ENCODE assay signal across 16 cellular contexts in the genomic region with DNA sequence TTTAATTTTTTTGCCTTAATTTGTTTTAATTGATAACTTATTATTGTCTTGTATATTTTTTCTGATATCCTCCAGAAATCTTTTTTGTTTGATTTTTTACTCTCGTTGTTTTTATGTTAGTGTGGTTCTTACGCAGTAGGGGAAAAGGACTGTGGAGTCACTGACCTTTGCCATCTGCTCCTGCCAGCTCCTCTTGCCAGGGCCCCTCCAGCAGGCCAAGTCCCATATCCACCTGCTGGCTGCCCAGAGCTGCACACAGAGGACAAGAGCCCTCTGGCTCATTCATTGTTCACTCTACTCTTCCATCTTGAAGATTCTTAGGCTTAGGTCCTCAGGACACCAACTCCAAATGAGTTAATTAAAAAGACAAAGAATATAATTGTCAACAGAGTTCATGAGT.
DNase-seq lines count a peak whose midpoint lies in the region; ATAC-seq and TF ChIP-seq lines count a peak whose summit lies in the region.
"Had no signal": no experiment of that assay in that cellular context is flagged by ENCODE, and none has a peak within 500 bp of the region (broad histone marks: within the 10 kb centered on the region; RNA-seq: fewer than 3 reads in every experiment).

No MANE protein-coding gene starts in this region.

- no peak overlapping the region for H3K18ac ChIP-seq in mesendoderm (ENCODE audit: low read length)

- H3K36me3 ChIP-seq in neural progenitor cell (no peaks in the 10 kb centered on the region), mesendoderm (ENCODE audit: control insufficient read depth, insufficient read depth, low read length) (no peaks in the 10 kb centered on the region)
- H3K36me3 ChIP-seq: HAP-1 had no signal

- H3K27ac ChIP-seq in neural progenitor cell (no peak overlapping the region), mesendoderm (ENCODE audit: low read depth, low read length) (no peak overlapping the region)

- TF ChIP-seq CTCF in epithelial cell of proximal tubule (conservative IDR thresholded peaks at IDR 0.05; ENCODE audit: low read depth, low read length) (peak; percentile 13), neural progenitor cell (IDR thresholded peaks at IDR 0.05) (no peak)

- no peak overlapping the region for H3K4me3 Mint-ChIP-seq in central memory CD8-positive, alpha-beta T cell
- H3K4me3 Mint-ChIP-seq in neural progenitor cell: no peak overlapping the region
- H3K4me3 Mint-ChIP-seq: CD4-positive, alpha-beta memory T cell; HFFc6 had no signal

- H3K27me3 ChIP-seq in neural progenitor cell (no peaks in the 10 kb centered on the region), mesendoderm (ENCODE audit: insufficient read depth, low read length, poor library complexity) (no peaks in the 10 kb centered on the region)

- WGBS in mesendoderm (ENCODE audit: extremely low coverage, insufficient coverage, low lambda C conversion rate): no CpG with 5 or more reads among the region's 2 CpGs

- H3K9me3 Mint-ChIP-seq in central memory CD8-positive, alpha-beta T cell: no peaks in the 10 kb centered on the region
- H3K9me3 Mint-ChIP-seq in neural progenitor cell: peaks cover 2% of the 10 kb centered on the region

- H3K79me2 ChIP-seq in neural progenitor cell (ENCODE audit: low read depth) (no peaks in the 10 kb centered on the region), mesendoderm (ENCODE audit: control insufficient read depth, insufficient read depth, low read length) (no peaks in the 10 kb centered on the region)

- no peaks in the 10 kb centered on the region for H3F3A ChIP-seq in neural progenitor cell (ENCODE audit: low read depth)

- H3K79me1 ChIP-seq in mesendoderm (ENCODE audit: low read length): no peaks in the 10 kb centered on the region

- no peak overlapping the region for H3K23ac ChIP-seq in mesendoderm (ENCODE audit: low read length)

- no peak overlapping the region for H2AFZ ChIP-seq in neural progenitor cell (replicated peaks)

- H3K4ac ChIP-seq in mesendoderm (ENCODE audit: low read depth, low read length): no peak overlapping the region

- H2AK5ac ChIP-seq in mesendoderm (ENCODE audit: low read length): no peak overlapping the region

- no peak overlapping the region for H4K8ac ChIP-seq in mesendoderm (ENCODE audit: low read depth, low read length)

- in situ Hi-C loops in G401 (cut with HindIII; ENCODE audit: low sequenced_read_pairs): no loop called here

- H2BK120ac ChIP-seq in mesendoderm (ENCODE audit: low read depth, low read length): no peak overlapping the region

- H3K4me1 ChIP-seq in neural progenitor cell (no peaks in the 10 kb centered on the region), mesendoderm (ENCODE audit: control insufficient read depth, low read depth, low read length) (no peaks in the 10 kb centered on the region)
- H3K4me1 ChIP-seq: HAP-1 had no signal

- H3K56ac ChIP-seq in mesendoderm (ENCODE audit: low read length): no peak overlapping the region

- H3K4me2 ChIP-seq in neural progenitor cell (no peak overlapping the region), mesendoderm (ENCODE audit: low read length) (no peak overlapping the region)

- H3K4me3 ChIP-seq in epithelial cell of proximal tubule (ENCODE audit: low read depth, low read length): no peak overlapping the region
- no peak overlapping the region for H3K4me3 ChIP-seq in neural progenitor cell
- no peak overlapping the region for H3K4me3 ChIP-seq in mesendoderm (ENCODE audit: low read length)
- H3K4me3 ChIP-seq: HAP-1 had no signal

- H3K27ac Mint-ChIP-seq in central memory CD8-positive, alpha-beta T cell (ENCODE audit: low read depth): peak overlapping the region; percentile 9
- peak overlapping the region; percentile 21 for H3K27ac Mint-ChIP-seq in neural progenitor cell
- H3K27ac Mint-ChIP-seq: HFFc6 had no signal

- H3K36me3 Mint-ChIP-seq in central memory CD8-positive, alpha-beta T cell (ENCODE audit: insufficient read depth): no peaks in the 10 kb centered on the region
- no peaks in the 10 kb centered on the region for H3K36me3 Mint-ChIP-seq in neural progenitor cell
- H3K36me3 Mint-ChIP-seq: CD4-positive, alpha-beta memory T cell had no signal

- DNase-seq in G401 (ENCODE audit: low spot score): peak; percentile 15
- DNase-seq in central memory CD8-positive, alpha-beta T cell (ENCODE audit: low spot score in 2 of 2): no peak
- DNase-seq in epithelial cell of proximal tubule (ENCODE audit: low read depth): no peak
- no peak for DNase-seq in neural progenitor cell (ENCODE audit: low spot score)
- DNase-seq in activated CD4-positive, alpha-beta T cell treated with anti-CD3 and anti-CD28 coated beads, Interleukin-2, amount 50 U/mL, for 48 hours: no peak
- DNase-seq in mesendoderm: no peak
- DNase-seq: C1 segment of cervical spinal cord; Calu3; CD4-positive, alpha-beta memory T cell; COR-L47; DMS79; EL; GF-D8; GOT3; HFFc6 had no signal

- no peaks in the 10 kb centered on the region for H4K20me1 ChIP-seq in neural progenitor cell (ENCODE audit: low read depth)

- no peak for ATAC-seq in central memory CD8-positive, alpha-beta T cell (replicated peaks; ENCODE audit: extremely low read depth, poor library complexity, severe bottlenecking)

- no peak overlapping the region for H4K5ac ChIP-seq in mesendoderm (ENCODE audit: low read length)

- no peak overlapping the region for H2BK5ac ChIP-seq in mesendoderm (ENCODE audit: low read length)

- H3K4me1 Mint-ChIP-seq in central memory CD8-positive, alpha-beta T cell: no peaks in the 10 kb centered on the region
- no peaks in the 10 kb centered on the region for H3K4me1 Mint-ChIP-seq in neural progenitor cell
- H3K4me1 Mint-ChIP-seq: CD4-positive, alpha-beta memory T cell had no signal

- no peaks in the 10 kb centered on the region for H3K27me3 Mint-ChIP-seq in central memory CD8-positive, alpha-beta T cell
- H3K27me3 Mint-ChIP-seq in neural progenitor cell (ENCODE audit: insufficient read depth, low read depth): no peaks in the 10 kb centered on the region
- H3K27me3 Mint-ChIP-seq: CD4-positive, alpha-beta memory T cell had no signal

- H3K9me3 ChIP-seq in neural progenitor cell (ENCODE audit: low read depth): no peaks in the 10 kb centered on the region
- H3K9me3 ChIP-seq: HAP-1 had no signal

- no peak overlapping the region for H3K9ac ChIP-seq in neural progenitor cell
- H3K9ac ChIP-seq in mesendoderm (ENCODE audit: low read length): no peak overlapping the region

- no peak overlapping the region for H2BK15ac ChIP-seq in mesendoderm (replicated peaks; ENCODE audit: low read depth)
